In the genomic region with DNA sequence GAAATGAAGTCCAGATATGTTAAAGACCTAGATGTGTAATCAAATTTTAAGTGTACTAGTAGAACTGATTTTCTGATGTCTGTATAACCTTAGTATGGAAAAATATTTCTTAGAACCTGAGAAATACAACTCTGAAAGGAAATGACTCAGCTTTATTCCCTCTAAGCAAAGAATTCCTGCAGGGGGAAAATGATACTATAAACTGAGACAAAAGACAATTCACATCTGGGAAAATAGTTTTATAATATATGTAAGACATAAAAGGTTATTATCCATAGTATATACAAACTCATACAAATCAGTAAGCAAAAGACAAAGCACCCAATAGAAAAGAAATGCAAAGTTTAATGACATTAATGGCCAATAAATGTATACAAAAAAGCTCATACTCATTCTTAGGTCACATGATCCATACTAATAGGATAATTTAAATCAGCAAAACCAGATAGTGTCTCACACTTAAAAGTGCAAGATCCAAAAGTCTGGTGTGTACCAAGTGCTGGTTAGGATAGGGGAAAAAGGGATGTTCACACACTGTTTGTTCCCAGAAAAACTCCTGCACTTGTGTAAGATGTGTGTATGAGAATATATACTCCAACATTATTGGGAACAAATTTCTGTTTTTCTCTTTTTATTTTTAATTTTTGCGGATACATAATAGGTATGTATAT, we compare ENCODE assay signal across 1 cellular context.
TF ChIP-seq lines count a peak whose summit lies in the region.

No MANE protein-coding gene starts in this region.

TF ChIP-seq in HepG2, 621 proteins besides CTCF, POLR2A, EP300 and RAD21 (continued from another document):
- TF ChIP-seq HOXA3 (CRISPR knock-in tag; IDR thresholded peaks at IDR 0.05) (no peak), CBFB (CRISPR knock-in tag; IDR thresholded peaks at IDR 0.05) (no peak), AHR (CRISPR knock-in tag; IDR thresholded peaks at IDR 0.05) (no peak)
